In the genomic region with DNA sequence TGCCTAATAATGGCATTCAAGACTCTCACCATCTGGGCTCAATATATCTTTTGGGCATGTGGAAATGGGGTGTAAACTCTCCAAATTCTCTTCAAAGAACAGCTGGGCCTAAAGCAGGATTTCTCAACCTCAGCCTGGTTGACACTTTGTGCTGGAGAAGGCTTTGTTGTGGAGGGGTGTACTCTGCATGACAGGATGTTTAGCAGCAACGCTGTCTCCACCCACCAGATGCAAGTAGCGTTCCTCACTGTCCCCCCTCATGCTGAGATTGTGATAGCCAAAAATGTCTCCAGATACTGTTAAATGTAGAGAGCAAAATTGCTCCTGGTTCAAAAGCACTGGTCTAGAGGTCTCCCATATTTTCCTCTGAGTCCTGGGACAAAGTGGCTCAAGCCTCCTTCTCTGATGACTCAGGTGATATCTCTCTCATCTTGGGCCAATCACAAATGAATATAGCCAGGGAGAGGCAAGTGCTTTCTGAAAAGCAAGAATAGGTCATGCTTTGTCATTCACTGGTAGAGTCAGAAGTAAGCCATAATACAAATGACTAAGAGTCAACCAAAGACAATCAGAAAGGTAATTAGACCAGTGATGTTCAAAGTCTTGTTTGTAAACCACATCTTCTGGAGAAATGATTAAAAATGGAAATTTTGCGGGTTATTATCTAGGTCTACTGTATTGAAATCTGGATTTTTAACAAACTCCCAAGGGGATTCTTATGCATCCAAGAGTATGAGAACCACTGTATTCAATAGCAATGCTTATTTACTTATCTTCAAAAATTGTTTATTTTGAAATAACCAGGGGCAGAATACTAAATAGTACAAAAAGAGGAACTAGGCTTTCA, we compare ENCODE assay signal across 10 cellular contexts.
DNase-seq lines count a peak whose midpoint lies in the region; ATAC-seq and TF ChIP-seq lines count a peak whose summit lies in the region.
"Had no signal": no experiment of that assay in that cellular context is flagged by ENCODE, and none has a peak within 500 bp of the region (broad histone marks: within the 10 kb centered on the region; RNA-seq: fewer than 3 reads in every experiment).

No MANE protein-coding gene starts in this region.

- H3K36me3 ChIP-seq in thyroid gland, result no peaks in the 10 kb centered on the region

- H3K4me1 Mint-ChIP-seq in stimulated activated memory B cell treated with anti-CD40 and anti-IgM and Interleukin-4, amounts not matched to agents 10 μg/mL and 1 μg/mL and 100 μg/mL, for 72 hours, result peaks cover 26% of the 10 kb centered on the region

- no peak for TF ChIP-seq POLR2A in thyroid gland (IDR thresholded peaks at IDR 0.05)

- H3K27me3 Mint-ChIP-seq in stimulated activated memory B cell treated with anti-CD40 and anti-IgM and Interleukin-4, amounts not matched to agents 10 μg/mL and 1 μg/mL and 100 μg/mL, for 72 hours, result no peaks in the 10 kb centered on the region

- no peaks in the 10 kb centered on the region for H3K9me3 Mint-ChIP-seq in stimulated activated memory B cell treated with anti-CD40 and anti-IgM and Interleukin-4, amounts not matched to agents 10 μg/mL and 1 μg/mL and 100 μg/mL, for 72 hours

- no peaks in the 10 kb centered on the region for H3K9me3 ChIP-seq in thyroid gland
- H3K9me3 ChIP-seq: A549 had no signal

- peak overlapping the region; percentile 13 for H3K27ac Mint-ChIP-seq in stimulated activated memory B cell treated with anti-CD40 and anti-IgM and Interleukin-4, amounts not matched to agents 10 μg/mL and 1 μg/mL and 100 μg/mL, for 72 hours

- TF ChIP-seq CTCF in epithelial cell of esophagus (IDR thresholded peaks at IDR 0.05; ENCODE audit: insufficient read depth, low read depth, low read length, missing control alignments), result no peak
- TF ChIP-seq CTCF in thyroid gland (IDR thresholded peaks at IDR 0.05), result no peak

- no peak for DNase-seq in activated CD4-positive, CD25-positive, alpha-beta regulatory T cell (lab: John Stamatoyannopoulos, UW)
- peak; percentile 9 to 15 for DNase-seq in activated CD4-positive, alpha-beta T cell treated with anti-CD3 and anti-CD28 coated beads, Interleukin-2, amount 50 U/mL, for 4 hours
- peak; percentile 73 for DNase-seq in epithelial cell of esophagus (ENCODE audit: low read depth)
- DNase-seq in thyroid gland, result no peak
- DNase-seq in DMS114 treated with DMSO at 0.1 percent for 48 hours (lab: John Stamatoyannopoulos, UW; ENCODE audit: unreplicated experiment), result no peak
- DNase-seq: KG1 had no signal

- no peaks in the 10 kb centered on the region for H3K27me3 ChIP-seq in thyroid gland

- intact Hi-C loops in thyroid gland (cut with DNase I), result no loop called here

- H3K4me1 ChIP-seq in thyroid gland, result no peaks in the 10 kb centered on the region
- H3K4me1 ChIP-seq: A549 had no signal

- H3K36me3 Mint-ChIP-seq in stimulated activated memory B cell treated with anti-CD40 and anti-IgM and Interleukin-4, amounts not matched to agents 10 μg/mL and 1 μg/mL and 100 μg/mL, for 72 hours, result no peaks in the 10 kb centered on the region

- 83 to 85% methylated on average over 3 of the region's 3 CpGs for WGBS in thyroid gland, 2 donors

- H3K27ac ChIP-seq in thyroid gland, result no peak overlapping the region
- H3K27ac ChIP-seq: A549 had no signal

- H3K4me3 Mint-ChIP-seq in stimulated activated memory B cell treated with anti-CD40 and anti-IgM and Interleukin-4, amounts not matched to agents 10 μg/mL and 1 μg/mL and 100 μg/mL, for 72 hours, result no peak overlapping the region

- ATAC-seq in activated CD4-positive, CD25-positive, alpha-beta regulatory T cell treated with anti-CD3 and anti-CD28 coated beads, Interleukin-2, amount 50 U/mL, for 24 hours, result peak; percentile 92 to 94
- no peak for ATAC-seq in stimulated activated memory B cell treated with anti-CD40 and anti-IgM and Interleukin-4, amounts not matched to agents 10 μg/mL and 1 μg/mL and 100 μg/mL, for 72 hours
- no peak for ATAC-seq in HG02571 (IDR thresholded peaks at IDR 0.05; ENCODE audit: unreplicated experiment)
- ATAC-seq: A549 had no signal

- H3K4me3 ChIP-seq in epithelial cell of esophagus (ENCODE audit: low read length), result no peak overlapping the region
- no peak overlapping the region for H3K4me3 ChIP-seq in thyroid gland (replicated peaks in 1 of 3)
- H3K4me3 ChIP-seq: A549 had no signal

Comparison
In these comparisons a context has a peak if more than half of its experiments do, and no peak if none do; other contexts are left out.
1. ATAC-seq: peak in activated CD4-positive, CD25-positive, alpha-beta regulatory T cell treated with anti-CD3 and anti-CD28 coated beads, Interleukin-2, amount 50 U/mL, for 24 hours (2 of 2); none in stimulated activated memory B cell treated with anti-CD40 and anti-IgM and Interleukin-4, amounts not matched to agents 10 μg/mL and 1 μg/mL and 100 μg/mL, for 72 hours (single experiment) and HG02571 (single experiment).
2. DNase-seq: peak in activated CD4-positive, alpha-beta T cell treated with anti-CD3 and anti-CD28 coated beads, Interleukin-2, amount 50 U/mL, for 4 hours (2 of 2) and epithelial cell of esophagus (single experiment); none in activated CD4-positive, CD25-positive, alpha-beta regulatory T cell (0 of 4), thyroid gland (0 of 2) and DMS114 treated with DMSO at 0.1 percent for 48 hours (single experiment).